ENCODE assay signal across 8 cellular contexts in genomic region chr20:43187476-43188233, GRCh38. TPM values are rescaled to one million over a fixed set of nuclear protein-coding genes. Genes with fewer than 3 reads are reported as not detected.
DNase-seq lines count a peak whose midpoint lies in the region; ATAC-seq, FAIRE-seq and TF ChIP-seq lines count a peak whose summit lies in the region.

No MANE protein-coding gene starts in this region.

- H3K27me3 ChIP-seq in keratinocyte (ENCODE audit: control insufficient read depth, extremely low read depth, insufficient read depth, low read length) = peaks cover 33% of the 10 kb centered on the region

- no peak for TF ChIP-seq EP300 in A549 (IDR thresholded peaks at IDR 0.05)

- H3K9me1 ChIP-seq in keratinocyte (ENCODE audit: control insufficient read depth, extremely low read depth, insufficient read depth, low read length) = no peaks in the 10 kb centered on the region

- peaks cover 14% of the 10 kb centered on the region for H3K4me1 Mint-ChIP-seq in WTC11

- no peak overlapping the region for H3K27ac ChIP-seq in A549
- no peak overlapping the region for H3K27ac ChIP-seq in keratinocyte (ENCODE audit: control insufficient read depth, insufficient read depth, low read length)

- H3K4me3 ChIP-seq in A549 = no peak overlapping the region
- H3K4me3 ChIP-seq in GM12875 (ENCODE audit: low read depth, low read length) = no peak overlapping the region
- H3K4me3 ChIP-seq in keratinocyte (ENCODE audit: control insufficient read depth in 2 of 3, extremely low read depth in 1 of 3, insufficient read depth in 2 of 3, low read depth in 1 of 3, low read length in 3 of 3) = no peak overlapping the region

- H3K9me3 ChIP-seq in A549 (no peaks in the 10 kb centered on the region), keratinocyte (ENCODE audit: control insufficient read depth, low read depth, low read length) (no peaks in the 10 kb centered on the region)

- POLR2A ChIA-PET in A549 (lab: Yijun Ruan, JAX) = no interaction called here
- POLR2A ChIA-PET in WTC11 (lab: Charles Lee) = no interaction called here

- no peak overlapping the region for H3K9ac ChIP-seq in keratinocyte (ENCODE audit: control insufficient read depth, extremely low read depth, insufficient read depth, low read length)

- H3K4me3 Mint-ChIP-seq in WTC11 = peak overlapping the region; percentile 68

- no peaks in the 10 kb centered on the region for H3K9me3 Mint-ChIP-seq in WTC11

- no peak overlapping the region for H2AFZ ChIP-seq in keratinocyte (ENCODE audit: control insufficient read depth, low read length)

- H3K36me3 Mint-ChIP-seq in WTC11 = no peaks in the 10 kb centered on the region

- TF ChIP-seq RAD21 in A549 (conservative IDR thresholded peaks at IDR 0.05 in 1 of 2, IDR thresholded peaks at IDR 0.05 in 1 of 2) = peak; percentile 85 to 87

- no peak for TF ChIP-seq POLR2A in A549 (IDR thresholded peaks at IDR 0.05; ENCODE audit: low read length)

- H3K36me3 ChIP-seq in keratinocyte (ENCODE audit: control insufficient read depth in 2 of 2, extremely low read depth in 1 of 2, insufficient read depth in 2 of 2, low read length in 2 of 2) = no peaks in the 10 kb centered on the region

- 4% methylated on average over 22 of the region's 24 CpGs for WGBS in A549 (ENCODE audit: missing lambda C conversion rate)

- H3K27me3 Mint-ChIP-seq in WTC11 (ENCODE audit: low read depth) = peaks cover 46% of the 10 kb centered on the region

- DNase-seq in A549 (ENCODE audit: low read depth in 1 of 2, low spot score in 1 of 2) (peak; percentile 63 to 69), NCI-H1694 treated with DMSO at 0.1 percent for 48 hours (lab: John Stamatoyannopoulos, UW) (peak; percentile 1), WTC11 (ENCODE audit: low spot score) (peak; percentile 83), cerebellar cortex (ENCODE audit: low spot score) (peak; percentile 29), keratinocyte (ENCODE audit: low read depth, low spot score) (no peak)
- peak; percentile 67 for DNase-seq in stimulated activated CD4-positive, alpha-beta T cell treated with anti-CD3 and anti-CD28 coated beads, Interleukin-1b, Interleukin-23, amount 100 ng/mL, for 48 hours

- no peaks in the 10 kb centered on the region for H4K20me1 ChIP-seq in keratinocyte (ENCODE audit: control insufficient read depth, extremely low read depth, insufficient read depth, low read length)

- FAIRE-seq in A549 (lab: Jason Lieb, UNC) (no peak), keratinocyte (lab: Jason Lieb, UNC) (no peak)

- H3K4me2 ChIP-seq in A549 (no peak overlapping the region), keratinocyte (ENCODE audit: control insufficient read depth, extremely low read depth, insufficient read depth, low read depth, low read length) (no peak overlapping the region)

- no peaks in the 10 kb centered on the region for H3K79me2 ChIP-seq in keratinocyte (ENCODE audit: control insufficient read depth, insufficient read depth, low read length)

- H3K27ac Mint-ChIP-seq in WTC11 = no peak overlapping the region

- CTCF ChIA-PET in A549 (lab: Yijun Ruan, JAX) (interaction anchor here (0.7 to 4.7 kb wide), 19 partner anchors 8 to 1493 kb away, joined by 3 to 33 read pairs (median 4); no protein-coding TSS in a partner anchor), WTC11 (lab: Charles Lee) (interaction anchor here (0.7 to 2.3 kb wide), 8 partner anchors 11 to 996 kb away, joined by 3 to 7 read pairs (median 4); no protein-coding TSS in a partner anchor)

- TF ChIP-seq CTCF in A549 (IDR thresholded peaks at IDR 0.05) = peak; percentile 86
- peak; percentile 82 for TF ChIP-seq CTCF in GM12875 (IDR thresholded peaks at IDR 0.05; ENCODE audit: borderline replicate concordance, insufficient read depth, low read depth, low read length)
- peak; percentile 91 for TF ChIP-seq CTCF in WTC11 (IDR thresholded peaks at IDR 0.05)
- peak; percentile 84 to 89 (median 89) for TF ChIP-seq CTCF in keratinocyte (optimal IDR thresholded peaks at IDR 0.05 in 1 of 3, IDR thresholded peaks at IDR 0.05 in 1 of 3, conservative IDR thresholded peaks at IDR 0.05 in 1 of 3; ENCODE audit: extremely low read depth in 1 of 3, insufficient read depth in 2 of 3, low read length in 3 of 3)

- no peaks in the 10 kb centered on the region for H3K4me1 ChIP-seq in A549
- H3K4me1 ChIP-seq in keratinocyte (ENCODE audit: control insufficient read depth, extremely low read depth, insufficient read depth, low read length) = no peaks in the 10 kb centered on the region

- dilution Hi-C loops in keratinocyte (cut with MboI; ENCODE audit: extremely low pct_ligation_motif_present, low sequenced_read_pairs) = no loop called here

- peak; percentile 46 to 78; a peak in 4 of 6 replicates for ATAC-seq in A549
- ATAC-seq in WTC11 = peak; percentile 9; the same call in 1 of the 2 replicates
- ATAC-seq in GM18517 (IDR thresholded peaks at IDR 0.05; ENCODE audit: unreplicated experiment) = no peak

TF ChIP-seq in A549, 52 proteins besides CTCF, POLR2A, EP300 and RAD21 (continues in another document):
- TF ChIP-seq CHD4 (IDR thresholded peaks at IDR 0.05; ENCODE audit: borderline replicate concordance) (no peak), EHF (CRISPR knock-in tag; IDR thresholded peaks at IDR 0.05) (no peak), CHD2 (IDR thresholded peaks at IDR 0.05; ENCODE audit: low read length, partially characterized antibody) (no peak), E2F6 (IDR thresholded peaks at IDR 0.05; ENCODE audit: borderline replicate concordance, low read depth) (no peak), SREBF2 (IDR thresholded peaks at IDR 0.05) (no peak), SMC3 (IDR thresholded peaks at IDR 0.05) (peak; percentile 82)

TF ChIP-seq in WTC11, 78 proteins besides CTCF, POLR2A, EP300 and RAD21 (continues in another document):
- TF ChIP-seq ZNF532 (CRISPR knock-in tag; IDR thresholded peaks at IDR 0.05; ENCODE audit: borderline replicate concordance) = no peak

RNA-seq across cellular contexts. Expression of gene PTPRT, which starts 2.1 kb away (rescaled TPM):
- polyA plus RNA-seq in A549 (2011; rRNA removed) (not detected in 2 replicates), A549 (2017; fragmentation: RNase III; extraction: RNeasy Plus Mini Kit Qiagen cat#74134 plus additional on column Dnase treatment) (not detected in 3 replicates), keratinocyte (under 0.01 TPM in 1 of 3 replicates, not detected in the others)
- not detected in 2 replicates for polyA plus RNA-seq in A549 (2012; cell fraction: cytosol; rRNA removed)
- not detected in 2 replicates for polyA plus RNA-seq in A549 (2012; cell fraction: nucleus; rRNA removed)
- not detected in 2 replicates for polyA minus RNA-seq in A549 (2011; rRNA and poly(A)+ RNA removed)
- total RNA-seq in WTC11 (2021) = 0.89 to 1.1 TPM (median 1.0 TPM) in 3 replicates
- polyA plus RNA-seq in keratinocyte (2011; ENCODE audit: low read depth) = not detected
- polyA plus RNA-seq in keratinocyte (2011; cell fraction: cytosol; rRNA removed) = not detected in 2 replicates
- 0.01 TPM in 1 of 2 replicates, not detected in the other for polyA plus RNA-seq in keratinocyte (2011; cell fraction: nucleus; rRNA removed)
- not detected in 2 replicates for polyA plus RNA-seq in keratinocyte (2012; ENCODE audit: low replicate concordance)
- polyA minus RNA-seq in keratinocyte = 0.07 TPM in 1 of 3 replicates, not detected in the others
- not detected for polyA minus RNA-seq in keratinocyte (2011; cell fraction: cytosol; rRNA and poly(A)+ RNA removed)
- polyA minus RNA-seq in keratinocyte (2011; cell fraction: nucleus; rRNA and poly(A)+ RNA removed) = not detected in 2 replicates

Comparison
In these comparisons a context has a peak if more than half of its experiments do, and no peak if none do; other contexts are left out.
1. Of the 8 proteins assayed by ChIP-seq in both WTC11 and A549: peak only in WTC11: none; only in A549: none; in both: CTCF; in neither: 7.